In genomic region chr6:35496036-35496850, GRCh38 we compare ENCODE assay signal across 1 cellular context.
TF ChIP-seq lines count a peak whose summit lies in the region.

No MANE protein-coding gene starts in this region.

TF ChIP-seq in HepG2, 621 proteins besides CTCF, POLR2A, EP300 and RAD21 (continued from another document and continues in another):
- TF ChIP-seq THAP9 (CRISPR knock-in tag; IDR thresholded peaks at IDR 0.05; ENCODE audit: borderline replicate concordance) (no peak), ZNF333 (CRISPR knock-in tag; IDR thresholded peaks at IDR 0.05; ENCODE audit: borderline replicate concordance) (no peak), SNAPC4 (CRISPR knock-in tag; IDR thresholded peaks at IDR 0.05) (no peak), ZNF446 (CRISPR knock-in tag; IDR thresholded peaks at IDR 0.05) (no peak; the same call in 1 of the 2 replicates), ARNT (IDR thresholded peaks at IDR 0.05) (no peak), SNAI1 (CRISPR knock-in tag; IDR thresholded peaks at IDR 0.05; ENCODE audit: borderline replicate concordance) (no peak), ZNF768 (CRISPR knock-in tag; IDR thresholded peaks at IDR 0.05) (peak; percentile 49; the same call in 1 of the 2 replicates), NCOA5 (CRISPR knock-in tag; IDR thresholded peaks at IDR 0.05) (no peak), MIER2 (CRISPR knock-in tag; IDR thresholded peaks at IDR 0.05) (no peak), SMAD3 (CRISPR knock-in tag; IDR thresholded peaks at IDR 0.05) (0 out of 2 replicates have a peak, but pooled peaks have one; percentile 19), ZNF503 (CRISPR knock-in tag; IDR thresholded peaks at IDR 0.05) (0 out of 2 replicates have a peak, but pooled peaks have one; percentile 42), BHLHE40 (IDR thresholded peaks at IDR 0.05; ENCODE audit: low read length) (no peak), SMARCE1 (IDR thresholded peaks at IDR 0.05; ENCODE audit: borderline replicate concordance) (no peak), CC2D1A (CRISPR knock-in tag; IDR thresholded peaks at IDR 0.05) (no peak), ZNF713 (CRISPR knock-in tag; IDR thresholded peaks at IDR 0.05) (no peak), ZFP82 (CRISPR knock-in tag; IDR thresholded peaks at IDR 0.05; ENCODE audit: borderline replicate concordance) (0 out of 2 replicates have a peak, but pooled peaks have one; percentile 69), HMG20B (CRISPR knock-in tag; conservative IDR thresholded peaks at IDR 0.05) (no peak), AKNA (CRISPR knock-in tag; IDR thresholded peaks at IDR 0.05; ENCODE audit: borderline replicate concordance) (no peak), RORA (CRISPR knock-in tag; IDR thresholded peaks at IDR 0.05) (no peak), ZNF10 (CRISPR knock-in tag; IDR thresholded peaks at IDR 0.05; ENCODE audit: borderline replicate concordance, low read depth) (no peak), ELF3 (CRISPR knock-in tag; IDR thresholded peaks at IDR 0.05) (no peak), CREBL2 (CRISPR knock-in tag; IDR thresholded peaks at IDR 0.05; ENCODE audit: borderline replicate concordance) (no peak), ZNF280B (CRISPR knock-in tag; IDR thresholded peaks at IDR 0.05; ENCODE audit: borderline replicate concordance) (0 out of 2 replicates have a peak, but pooled peaks have one; percentile 2), ZFP1 (CRISPR knock-in tag; IDR thresholded peaks at IDR 0.05) (no peak), NCOR1 (IDR thresholded peaks at IDR 0.05; ENCODE audit: borderline replicate concordance, low read length) (no peak), HOXD1 (CRISPR knock-in tag; IDR thresholded peaks at IDR 0.05) (no peak), KMT2A (CRISPR knock-in tag; IDR thresholded peaks at IDR 0.05) (peak; percentile 30; the same call in 1 of the 2 replicates), HNF1A (IDR thresholded peaks at IDR 0.05; ENCODE audit: low read depth) (no peak), HNF1A (CRISPR knock-in tag; IDR thresholded peaks at IDR 0.05; ENCODE audit: borderline replicate concordance) (no peak), TMF1 (CRISPR knock-in tag; IDR thresholded peaks at IDR 0.05; ENCODE audit: low read depth) (no peak), SMYD3 (CRISPR knock-in tag; IDR thresholded peaks at IDR 0.05) (no peak), ZNF83 (CRISPR knock-in tag; IDR thresholded peaks at IDR 0.05; ENCODE audit: borderline replicate concordance) (no peak), KAT8 (CRISPR knock-in tag; IDR thresholded peaks at IDR 0.05) (no peak), TARDBP (CRISPR knock-in tag; IDR thresholded peaks at IDR 0.05) (no peak)
